ENCODE assay signal across 8 cellular contexts in the genomic region with DNA sequence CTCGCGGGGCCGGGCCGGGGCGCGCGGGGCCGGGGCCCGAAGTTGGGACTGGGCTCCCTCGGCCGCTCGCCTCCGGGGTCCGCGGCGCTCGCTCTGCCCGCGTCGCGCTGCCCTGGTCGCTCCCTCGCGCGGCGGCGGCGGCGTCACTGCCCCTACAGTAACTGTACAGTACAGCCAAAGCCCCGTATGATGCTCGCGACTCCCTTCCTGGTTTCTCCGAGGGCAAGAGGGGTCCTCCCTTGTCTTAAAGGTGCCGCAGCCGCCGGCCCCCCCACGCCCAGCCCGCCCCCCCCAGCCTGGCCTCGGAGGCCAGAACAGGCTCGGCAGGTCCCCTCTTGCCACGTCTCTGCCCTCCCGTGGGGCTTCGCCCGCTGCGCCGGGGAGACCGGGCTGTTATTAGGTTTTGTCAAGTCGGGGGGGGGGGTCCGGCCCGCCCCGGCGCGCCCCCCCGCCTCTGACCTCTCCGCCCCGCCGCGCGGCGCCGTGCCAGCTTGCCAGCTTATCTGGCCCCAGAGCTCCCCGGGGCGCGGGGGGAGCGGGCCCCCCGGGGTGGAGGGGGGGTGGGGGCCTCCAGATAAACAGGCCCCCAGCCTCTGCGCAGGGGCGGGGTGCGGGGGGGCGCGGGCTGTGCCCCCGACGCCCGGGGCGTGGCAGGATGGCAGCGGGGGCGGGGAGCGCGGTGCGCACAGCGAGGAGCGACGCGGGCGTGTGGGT. TPM values are rescaled to one million over a fixed set of nuclear protein-coding genes. Genes with fewer than 3 reads are reported as not detected.
DNase-seq lines count a peak whose midpoint lies in the region; ATAC-seq and TF ChIP-seq lines count a peak whose summit lies in the region.

A gene (minus strand): TSS at position 218 of the 714 bp plus-strand sequence. CDS start 11,667 bp downstream, outside the sequence.

- H4K20me1 ChIP-seq in DOHH2 (ENCODE audit: control insufficient read depth, insufficient read depth, low read depth, low read length): peaks cover 25% of the 10 kb centered on the region
- peaks cover 25% of the 10 kb centered on the region for H4K20me1 ChIP-seq in MM.1S (ENCODE audit: insufficient read depth, low read length)
- peaks cover 5% of the 10 kb centered on the region; the same call in 1 of the 2 replicates for H4K20me1 ChIP-seq in SU-DHL-6 (ENCODE audit: low read depth, low read length)

- peaks cover 23% of the 10 kb centered on the region for H3K4me1 Mint-ChIP-seq in activated naive CD8-positive, alpha-beta T cell (ENCODE audit: low read depth)
- no peaks in the 10 kb centered on the region for H3K4me1 Mint-ChIP-seq in glutamatergic neuron (ENCODE audit: low read depth, unreplicated experiment)

- peak within 1 kb of the TSS; percentile 66 for H3K27ac Mint-ChIP-seq in activated naive CD8-positive, alpha-beta T cell
- no peak within 1 kb of the TSS for H3K27ac Mint-ChIP-seq in glutamatergic neuron (ENCODE audit: unreplicated experiment)

- WGBS in upper lobe of left lung, 2 donors: 17% methylated on average over 1 of the region's 85 CpGs; no CpG with 5 or more reads in 1 of the 2 donors

- H3F3A ChIP-seq in DOHH2 (ENCODE audit: control insufficient read depth, insufficient read depth) (peaks cover 8% of the 10 kb centered on the region), MM.1S (ENCODE audit: insufficient read depth, low read length) (peaks cover 7% of the 10 kb centered on the region), SU-DHL-6 (ENCODE audit: insufficient read depth) (peaks cover 14% of the 10 kb centered on the region)

- ATAC-seq in omental fat pad (ENCODE audit: low FRiP score): peak; percentile 17
- peak; percentile 64 to 70 for ATAC-seq in upper lobe of left lung (ENCODE audit: low FRiP score in 2 of 2)
- ATAC-seq in GM19395 (IDR thresholded peaks at IDR 0.05; ENCODE audit: unreplicated experiment): no peak

- peak within 1 kb of the TSS; percentile 95 for H3K4me2 ChIP-seq in DOHH2 (ENCODE audit: low read length)
- H3K4me2 ChIP-seq in MM.1S (ENCODE audit: low read depth, low read length): peak within 1 kb of the TSS; percentile 97
- H3K4me2 ChIP-seq in SU-DHL-6 (ENCODE audit: low read depth, low read length, poor library complexity, severe bottlenecking): peak within 1 kb of the TSS; percentile 72

- TF ChIP-seq EP300 in upper lobe of left lung (IDR thresholded peaks at IDR 0.05): no peak

- no peaks in the 10 kb centered on the region for H3K36me3 Mint-ChIP-seq in activated naive CD8-positive, alpha-beta T cell
- H3K36me3 Mint-ChIP-seq in glutamatergic neuron (ENCODE audit: unreplicated experiment): no peaks in the 10 kb centered on the region

- H3K9ac ChIP-seq in MM.1S (ENCODE audit: low read length) (peak within 1 kb of the TSS; percentile 72; the same call in 1 of the 2 replicates), SU-DHL-6 (ENCODE audit: low read length) (peak within 1 kb of the TSS; percentile 96)

- no peaks in the 10 kb centered on the region for H3K27me3 Mint-ChIP-seq in activated naive CD8-positive, alpha-beta T cell
- H3K27me3 Mint-ChIP-seq in glutamatergic neuron (ENCODE audit: unreplicated experiment): peaks cover 6% of the 10 kb centered on the region

- H3K27me3 ChIP-seq in DOHH2 (ENCODE audit: control insufficient read depth, low read length) (no peaks in the 10 kb centered on the region), MM.1S (replicated peaks; ENCODE audit: insufficient read depth, low read length) (peaks cover 25% of the 10 kb centered on the region), SU-DHL-6 (ENCODE audit: low read length) (no peaks in the 10 kb centered on the region), upper lobe of left lung (no peaks in the 10 kb centered on the region)

- H3K4me3 ChIP-seq in DOHH2 (ENCODE audit: low read length): peak within 1 kb of the TSS; percentile 86
- peak within 1 kb of the TSS; percentile 97 for H3K4me3 ChIP-seq in MM.1S (ENCODE audit: low read length)
- H3K4me3 ChIP-seq in SU-DHL-6 (ENCODE audit: insufficient read depth, low read length, poor library complexity, severe bottlenecking): peak within 1 kb of the TSS; percentile 95
- peak within 1 kb of the TSS; percentile 83 to 100 (median 99) for H3K4me3 ChIP-seq in upper lobe of left lung

- no peaks in the 10 kb centered on the region for H3K9me3 Mint-ChIP-seq in activated naive CD8-positive, alpha-beta T cell (ENCODE audit: low read depth)
- peaks cover 3% of the 10 kb centered on the region for H3K9me3 Mint-ChIP-seq in glutamatergic neuron (ENCODE audit: unreplicated experiment)

- H3K4me3 Mint-ChIP-seq in activated naive CD8-positive, alpha-beta T cell: peak within 1 kb of the TSS; percentile 82
- no peak within 1 kb of the TSS for H3K4me3 Mint-ChIP-seq in glutamatergic neuron (ENCODE audit: unreplicated experiment)

- peak within 1 kb of the TSS; percentile 95 for H2AFZ ChIP-seq in MM.1S (ENCODE audit: low read length)
- H2AFZ ChIP-seq in SU-DHL-6 (ENCODE audit: low read depth, low read length, severe bottlenecking): peak within 1 kb of the TSS; percentile 84

- TF ChIP-seq CTCF in DOHH2 (IDR thresholded peaks at IDR 0.05; ENCODE audit: low read depth, low read length, poor library complexity, severe bottlenecking): no peak
- TF ChIP-seq CTCF in MM.1S (IDR thresholded peaks at IDR 0.05; ENCODE audit: low read length): no peak
- TF ChIP-seq CTCF in SU-DHL-6 (IDR thresholded peaks at IDR 0.05; ENCODE audit: insufficient read depth, low read length, poor library complexity, severe bottlenecking): no peak
- TF ChIP-seq CTCF in glutamatergic neuron (IDR thresholded peaks at IDR 0.05; ENCODE audit: partially characterized antibody, unreplicated experiment): peak; percentile 11
- TF ChIP-seq CTCF in omental fat pad (IDR thresholded peaks at IDR 0.05): no peak
- peak in 3 of 6 experiments; percentile 18 to 22 (median 20) for TF ChIP-seq CTCF in upper lobe of left lung (IDR thresholded peaks at IDR 0.05)

- peak in 3 of 4 donors; percentile 11 to 68 (median 18) for TF ChIP-seq POLR2A in upper lobe of left lung (IDR thresholded peaks at IDR 0.05)

- H3K79me2 ChIP-seq in DOHH2 (ENCODE audit: control insufficient read depth, low read length) (peaks cover 40% of the 10 kb centered on the region), MM.1S (ENCODE audit: low read length) (peaks cover 33% of the 10 kb centered on the region), SU-DHL-6 (ENCODE audit: insufficient read depth, low read length) (peaks cover 33% of the 10 kb centered on the region)

- peaks cover 34% of the 10 kb centered on the region for H3K36me3 ChIP-seq in DOHH2 (ENCODE audit: control insufficient read depth, low read length)
- H3K36me3 ChIP-seq in MM.1S (replicated peaks; ENCODE audit: insufficient read depth, low read length): no peaks in the 10 kb centered on the region
- no peaks in the 10 kb centered on the region for H3K36me3 ChIP-seq in SU-DHL-6 (ENCODE audit: low read length)
- peaks cover 0 to 9% (median 4%) of the 10 kb centered on the region in 4 donors for H3K36me3 ChIP-seq in upper lobe of left lung

- DNase-seq in MM.1S: peak; percentile 71
- DNase-seq in glutamatergic neuron: peak; percentile 84
- DNase-seq in omental fat pad (ENCODE audit: low spot score): peak; percentile 65
- peak; percentile 93 to 96 for DNase-seq in upper lobe of left lung

- H3K9me2 ChIP-seq in DOHH2 (replicated peaks; ENCODE audit: control insufficient read depth, low read length): no peaks in the 10 kb centered on the region
- H3K9me2 ChIP-seq in MM.1S (replicated peaks; ENCODE audit: insufficient read depth, low read length): no peaks in the 10 kb centered on the region
- no peaks in the 10 kb centered on the region for H3K9me2 ChIP-seq in SU-DHL-6 (replicated peaks; ENCODE audit: insufficient read depth, low read length)

- H3K9me3 ChIP-seq in DOHH2 (ENCODE audit: control insufficient read depth, insufficient read depth, low read length): no peaks in the 10 kb centered on the region
- H3K9me3 ChIP-seq in MM.1S (replicated peaks; ENCODE audit: insufficient read depth, low read length): no peaks in the 10 kb centered on the region
- H3K9me3 ChIP-seq in SU-DHL-6 (ENCODE audit: insufficient read depth, low read length): no peaks in the 10 kb centered on the region
- H3K9me3 ChIP-seq in upper lobe of left lung: no peaks in the 10 kb centered on the region

- H3K27ac ChIP-seq in DOHH2 (ENCODE audit: low read depth, low read length): peak within 1 kb of the TSS; percentile 76
- no peak within 1 kb of the TSS for H3K27ac ChIP-seq in MM.1S (ENCODE audit: low read length)
- H3K27ac ChIP-seq in SU-DHL-6 (ENCODE audit: low read depth, low read length): peak within 1 kb of the TSS; percentile 78
- H3K27ac ChIP-seq in upper lobe of left lung: peak within 1 kb of the TSS; percentile 94 to 98 (median 97)

- H3K4me1 ChIP-seq in DOHH2 (ENCODE audit: control insufficient read depth, low read length) (peaks cover 42% of the 10 kb centered on the region), MM.1S (ENCODE audit: low read length) (peaks cover 10% of the 10 kb centered on the region), upper lobe of left lung (peaks cover 36 to 51% (median 44%) of the 10 kb centered on the region in 4 donors)

RNA-seq across cellular contexts. Expression of the gene that starts here (rescaled TPM):
- total RNA-seq in glutamatergic neuron (ENCODE audit: unreplicated experiment) (21.8 TPM), omental fat pad (10 to 100 TPM; 33.3 to 53.3 (median 38.4) TPM), upper lobe of left lung (100 to 1,000 TPM in 1 of 6 donors, 10 to 100 TPM in 5; 54.1 to 131 (median 72.6) TPM)
